Comparison of ENCODE assay signal across 13 cellular contexts in genomic region chr3:63303238-63303637, GRCh38. TPM values are rescaled to one million over a fixed set of nuclear protein-coding genes. Genes with fewer than 3 reads are reported as not detected.
A peak's percentile ranks its signal among the peaks of the same experiment; 100 is the strongest.
DNase-seq lines count a peak whose midpoint lies in the region; ATAC-seq and TF ChIP-seq lines count a peak whose summit lies in the region.
"Had no signal": no experiment of that assay in that cellular context is flagged by ENCODE, and none has a peak within 500 bp of the region (broad histone marks: within the 10 kb centered on the region; RNA-seq: fewer than 3 reads in every experiment).

No MANE protein-coding gene starts in this region.

- H2BK5ac ChIP-seq in trophoblast cell (ENCODE audit: low read depth, low read length, poor library complexity), result no peak overlapping the region

- no CpG with 5 or more reads among the region's 1 CpG for WGBS in trophoblast cell (ENCODE audit: extremely low coverage, insufficient coverage, insufficient read length)

- H3K18ac ChIP-seq in trophoblast cell (ENCODE audit: low read length), result no peak overlapping the region

- DNase-seq in LNCaP clone FGC (ENCODE audit: low read depth) (peak; percentile 4), epithelial cell of esophagus (ENCODE audit: low read depth) (peak; percentile 72), trophoblast cell (peak; percentile 75 to 80), OCI-M1 (lab: John Stamatoyannopoulos, UW) (no peak), NAMALWA (ENCODE audit: low spot score) (no peak), BE2C (no peak)
- DNase-seq: CD8-positive, alpha-beta memory T cell; DMS 273 treated with DMSO at 0.1 percent for 48 hours had no signal

- H3K9ac ChIP-seq in trophoblast cell (ENCODE audit: low read length), result no peak overlapping the region
- H3K9ac ChIP-seq: BLaER1 had no signal

- H4K91ac ChIP-seq in trophoblast cell (ENCODE audit: low read depth, low read length), result no peak overlapping the region

- H3K27ac ChIP-seq in angular gyrus (ENCODE audit: low read depth, low read length) (peak overlapping the region; percentile 41), trophoblast cell (ENCODE audit: low read depth, low read length) (no peak overlapping the region)
- H3K27ac ChIP-seq: BLaER1 had no signal

- H3K79me2 ChIP-seq in trophoblast cell (ENCODE audit: control insufficient read depth, insufficient read depth, low read length, poor library complexity), result no peaks in the 10 kb centered on the region

- H3K4me1 ChIP-seq in trophoblast cell (ENCODE audit: control insufficient read depth in 1 of 2, insufficient read depth in 2 of 2, low read length in 2 of 2) (no peaks in the 10 kb centered on the region), BE2C (no peaks in the 10 kb centered on the region)
- H3K4me1 ChIP-seq: BLaER1 had no signal

- TF ChIP-seq CTCF in LNCaP clone FGC (IDR thresholded peaks at IDR 0.05; ENCODE audit: control insufficient read depth, extremely low read depth, insufficient read depth), result no peak
- no peak for TF ChIP-seq CTCF in epithelial cell of esophagus (IDR thresholded peaks at IDR 0.05; ENCODE audit: insufficient read depth, low read depth, low read length, missing control alignments)
- no peak for TF ChIP-seq CTCF in BE2C (IDR thresholded peaks at IDR 0.05; ENCODE audit: low read depth, low read length)

- no peak for ATAC-seq in HG03342 (IDR thresholded peaks at IDR 0.05; ENCODE audit: unreplicated experiment)
- ATAC-seq: HCT116 had no signal

- H3K4me2 ChIP-seq in trophoblast cell (ENCODE audit: low read length), result no peak overlapping the region
- H3K4me2 ChIP-seq: BLaER1 had no signal

- H2BK120ac ChIP-seq in trophoblast cell (ENCODE audit: insufficient read depth, low read length, poor library complexity), result no peak overlapping the region

- no peaks in the 10 kb centered on the region for H3K36me3 ChIP-seq in trophoblast cell (ENCODE audit: control insufficient read depth in 1 of 2, insufficient read depth in 2 of 2, low read length in 2 of 2)
- no peaks in the 10 kb centered on the region for H3K36me3 ChIP-seq in BE2C
- H3K36me3 ChIP-seq: BLaER1 had no signal

- no peaks in the 10 kb centered on the region for H3K79me1 ChIP-seq in trophoblast cell (ENCODE audit: low read length)

- no peak overlapping the region for H4K12ac ChIP-seq in trophoblast cell (ENCODE audit: low read depth, low read length)

- H3K14ac ChIP-seq in trophoblast cell (ENCODE audit: low read length), result no peak overlapping the region

- no peak overlapping the region for H2AFZ ChIP-seq in trophoblast cell (ENCODE audit: insufficient read depth, low read length, poor library complexity)

- H2AK5ac ChIP-seq in trophoblast cell (ENCODE audit: low read length), result no peak overlapping the region

- H2BK12ac ChIP-seq in trophoblast cell (ENCODE audit: low read length), result no peak overlapping the region

- no peak overlapping the region for H3K23ac ChIP-seq in trophoblast cell (ENCODE audit: low read length)

- no peak overlapping the region for H3K4ac ChIP-seq in trophoblast cell (ENCODE audit: low read depth, low read length)

- H3K27me3 ChIP-seq in trophoblast cell (ENCODE audit: insufficient read depth, low read length) (no peaks in the 10 kb centered on the region), BE2C (no peaks in the 10 kb centered on the region)
- H3K27me3 ChIP-seq: BLaER1 had no signal

- no peaks in the 10 kb centered on the region for H3K9me3 ChIP-seq in trophoblast cell (ENCODE audit: insufficient read depth, low read depth, low read length)
- H3K9me3 ChIP-seq in BE2C, result no peaks in the 10 kb centered on the region

- no peak overlapping the region for H4K8ac ChIP-seq in trophoblast cell (ENCODE audit: low read depth, low read length)

- H3K4me3 ChIP-seq in LNCaP clone FGC (ENCODE audit: low read depth, low read length) (no peak overlapping the region), epithelial cell of esophagus (ENCODE audit: low read length) (no peak overlapping the region), trophoblast cell (ENCODE audit: low read depth, low read length) (no peak overlapping the region), BE2C (ENCODE audit: low read depth, low read length) (no peak overlapping the region)
- H3K4me3 ChIP-seq: BLaER1 had no signal

RNA-seq across cellular contexts. Expression of gene SYNPR, which starts 25.1 kb away (rescaled TPM):
- polyA plus RNA-seq in trophoblast cell (2013), result 0.05 and 0.18 TPM in 2 replicates
- not detected for polyA plus RNA-seq in BE2C (2012; ENCODE audit: insufficient read depth, insufficient read length, low read depth)
- polyA plus RNA-seq: CD8-positive, alpha-beta memory T cell; IgD-negative memory B cell had no signal

Comparison
In these comparisons a context has a peak if more than half of its experiments do, and no peak if none do; other contexts are left out.
1. DNase-seq: peak in LNCaP clone FGC (single experiment), epithelial cell of esophagus (single experiment) and trophoblast cell (2 of 2); none in OCI-M1 (single experiment), NAMALWA (single experiment) and BE2C (single experiment).